In the genomic region with DNA sequence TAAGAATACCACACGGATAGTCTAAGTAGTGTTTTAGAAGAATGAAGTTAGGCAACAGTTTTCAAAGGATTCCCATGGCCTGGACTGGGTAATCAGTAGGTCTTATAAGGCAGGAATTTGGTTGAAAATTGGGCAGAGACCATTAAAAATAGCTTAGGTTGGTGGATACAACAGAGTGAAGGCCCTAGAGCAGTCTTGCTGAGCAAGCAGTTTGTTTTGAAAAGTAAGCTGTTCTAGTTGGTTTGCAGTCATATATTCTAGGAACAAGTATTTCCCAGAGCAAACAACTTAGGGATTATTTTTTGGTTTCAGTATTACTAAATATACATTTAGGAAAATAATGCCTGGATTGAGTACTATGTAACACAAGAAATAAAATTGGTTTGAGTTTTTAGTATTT, we compare ENCODE assay signal across 25 cellular contexts.
"Had no signal": no experiment of that assay in that cellular context is flagged by ENCODE, and none has a peak within 500 bp of the region (broad histone marks: within the 10 kb centered on the region; RNA-seq: fewer than 3 reads in every experiment).

No MANE protein-coding gene starts in this region.

- FAIRE-seq: urothelium cell line had no signal

- H3K27me3 ChIP-seq: stomach, suprapubic skin, testis, thyroid gland, tibial artery, tibial nerve, transverse colon, upper lobe of left lung, upper lobe of right lung, uterus, vagina had no signal

- H3K9me3 ChIP-seq: stomach, suprapubic skin, testis, thoracic aorta, thyroid gland, tibial artery, tibial nerve, transverse colon, upper lobe of left lung, upper lobe of right lung, uterus, vagina had no signal

- H3K27ac ChIP-seq: stomach, suprapubic skin, testis, thoracic aorta, thyroid gland, tibial artery, tibial nerve, transverse colon, upper lobe of left lung, upper lobe of right lung, uterus, vagina had no signal

- H3K36me3 ChIP-seq: stomach, suprapubic skin, thoracic aorta, thyroid gland, tibial artery, tibial nerve, transverse colon, upper lobe of left lung, upper lobe of right lung, uterus, vagina had no signal

- H3K4me1 ChIP-seq: stomach, suprapubic skin, testis, thyroid gland, tibial artery, tibial nerve, transverse colon, upper lobe of left lung, upper lobe of right lung, uterus, vagina had no signal

- DNase-seq: stimulated activated CD4-positive, alpha-beta T cell treated with anti-CD3 and anti-CD28 coated beads, Interleukin-2, amount 100 ng/mL, for 48 hours; stimulated activated CD4-positive, alpha-beta T cell treated with anti-CD3 and anti-CD28 coated beads, Interleukin-4, amount 100 ng/mL, for 1 hour; stimulated activated CD4-positive, alpha-beta T cell treated with anti-CD3 and anti-CD28 coated beads, Interleukin-4, amount 100 ng/mL, for 24 hours; stimulated activated CD4-positive, alpha-beta T cell treated with anti-CD3 and anti-CD28 coated beads, Interleukin-4, amount 100 ng/mL, for 4 hours; stimulated activated CD8-positive, alpha-beta memory T cell treated with anti-CD3 and anti-CD28 coated beads, Interleukin-4, amount 100 ng/mL, for 48 hours; stimulated activated naive B cell treated with anti-CD40 and anti-IgM and Interleukin-4, amounts not matched to agents 10 μg/mL and 1 μg/mL and 100 μg/mL, for 72 hours; stimulated activated naive CD4-positive, alpha-beta T cell; stimulated activated naive CD8-positive, alpha-beta T cell treated with anti-CD3 and anti-CD28 coated beads, Interleukin-15, amount 100 ng/mL, for 72 hours; stimulated activated naive CD8-positive, alpha-beta T cell treated with anti-CD3 and anti-CD28 coated beads, Interleukin-15, Interleukin-2, amounts not matched to agents 100 U/mL and 50 U/mL, for 24 hours; stomach; substantia nigra; testis; thyroid gland; tibial artery; transverse colon; upper lobe of left lung; upper lobe of right lung; uterus had no signal

- ATAC-seq: stimulated activated effector memory CD8-positive, alpha-beta T cell treated with anti-CD3 and anti-CD28 coated beads, Interleukin-12 subunit alpha, Interleukin-12 subunit beta, amount 100 ng/mL, for 72 hours; stimulated activated memory B cell treated with anti-CD40 and anti-IgM and Interleukin-4, amounts not matched to agents 10 μg/mL and 1 μg/mL and 100 μg/mL, for 72 hours; stimulated activated naive B cell treated with anti-CD40 and anti-IgM and Interleukin-4, amounts not matched to agents 10 μg/mL and 1 μg/mL and 100 μg/mL, for 72 hours; stimulated activated naive CD8-positive, alpha-beta T cell treated with anti-CD3 and anti-CD28 coated beads, Interleukin-15, amount 100 ng/mL, for 72 hours; stimulated activated naive CD8-positive, alpha-beta T cell treated with anti-CD3 and anti-CD28 coated beads, Interleukin-15, Interleukin-2, amounts not matched to agents 100 U/mL and 50 U/mL, for 24 hours; upper lobe of right lung had no signal

- H3K4me3 ChIP-seq: stomach, suprapubic skin, testis, thoracic aorta, thyroid gland, tibial artery, tibial nerve, transverse colon, upper lobe of left lung, upper lobe of right lung, uterus, vagina had no signal
